In the genomic region with DNA sequence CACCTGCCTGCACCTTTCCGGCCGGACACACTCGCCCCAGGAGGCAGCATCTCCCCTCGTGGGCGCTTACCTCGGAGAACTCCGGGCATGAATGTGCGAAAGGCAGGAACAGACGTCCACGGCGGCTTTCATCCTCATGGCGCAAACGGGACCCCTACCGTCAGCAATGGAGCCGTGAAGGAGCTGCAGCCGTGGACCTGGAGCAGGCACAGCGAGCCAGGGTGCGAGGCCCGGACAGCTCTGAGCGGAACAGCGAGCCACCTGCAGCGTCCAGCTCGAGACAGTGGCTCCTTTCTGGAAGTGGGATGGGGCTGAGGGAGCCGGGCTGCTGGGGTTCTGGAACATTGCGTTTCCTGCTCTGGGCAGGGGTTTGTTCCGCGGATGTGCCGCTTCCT, we compare ENCODE assay signal across 21 cellular contexts. TPM values are rescaled to one million over a fixed set of nuclear protein-coding genes. Genes with fewer than 3 reads are reported as not detected.
A peak's percentile ranks its signal among the peaks of the same experiment; 100 is the strongest.
DNase-seq lines count a peak whose midpoint lies in the region; ATAC-seq and TF ChIP-seq lines count a peak whose summit lies in the region.
"Had no signal": no experiment of that assay in that cellular context is flagged by ENCODE, and none has a peak within 500 bp of the region (broad histone marks: within the 10 kb centered on the region; RNA-seq: fewer than 3 reads in every experiment).

No MANE protein-coding gene starts in this region.

- H3K36me3 ChIP-seq in right atrium auricular region: no peaks in the 10 kb centered on the region
- H3K36me3 ChIP-seq: Peyer's patch had no signal

- intact Hi-C loops in right cardiac atrium (cut with DNase I): no loop called here

- H3K27ac ChIP-seq in right cardiac atrium (ENCODE audit: low read length): no peak overlapping the region
- no peak overlapping the region for H3K27ac ChIP-seq in right atrium auricular region
- H3K27ac ChIP-seq: Peyer's patch had no signal

- H3K4me3 Mint-ChIP-seq in glutamatergic neuron (ENCODE audit: unreplicated experiment): no peak overlapping the region
- H3K4me3 Mint-ChIP-seq in stimulated activated effector memory CD8-positive, alpha-beta T cell treated with anti-CD3 and anti-CD28 coated beads, Interleukin-12 subunit alpha, Interleukin-12 subunit beta, amount 100 ng/mL, for 72 hours: no peak overlapping the region
- H3K4me3 Mint-ChIP-seq: CD4-positive, alpha-beta T cell had no signal

- H3K27me3 ChIP-seq in right cardiac atrium (ENCODE audit: control insufficient read depth, insufficient read depth): no peaks in the 10 kb centered on the region
- no peaks in the 10 kb centered on the region for H3K27me3 ChIP-seq in right atrium auricular region
- H3K27me3 ChIP-seq: Peyer's patch had no signal

- H3K27me3 Mint-ChIP-seq in glutamatergic neuron (ENCODE audit: unreplicated experiment): peaks cover 5% of the 10 kb centered on the region

- TF ChIP-seq CTCF in right atrium auricular region (IDR thresholded peaks at IDR 0.05): no peak
- no peak for TF ChIP-seq CTCF in glutamatergic neuron (IDR thresholded peaks at IDR 0.05; ENCODE audit: partially characterized antibody, unreplicated experiment)

- DNase-seq in right cardiac atrium: peak in 2 of 3 donors; percentile 6 to 33
- DNase-seq in right atrium auricular region (ENCODE audit: low spot score): no peak
- DNase-seq in NCI-H146 (lab: John Stamatoyannopoulos, UW): peak; percentile 83
- peak; percentile 15 for DNase-seq in glutamatergic neuron
- DNase-seq in stimulated activated effector memory CD8-positive, alpha-beta T cell treated with anti-CD3 and anti-CD28 coated beads, Interleukin-12 subunit alpha, Interleukin-12 subunit beta, amount 100 ng/mL, for 72 hours (ENCODE audit: low spot score in 2 of 2): no peak
- no peak for DNase-seq in hypothalamus (lab: John Stamatoyannopoulos, UW)
- DNase-seq in NCI-H1105 treated with DMSO at 0.1 percent for 48 hours (lab: John Stamatoyannopoulos, UW): no peak
- DNase-seq: ACHN; AML-193; CD4-positive, alpha-beta T cell; GDM1; NCI-H1092; NCI-H187; SHP77 treated with DMSO at 0.1 percent for 48 hours; T-helper 1 cell had no signal

- ATAC-seq in right cardiac atrium (no peak), GM21515 (IDR thresholded peaks at IDR 0.05; ENCODE audit: unreplicated experiment) (no peak)
- peak; percentile 34 for ATAC-seq in stimulated activated effector memory CD8-positive, alpha-beta T cell treated with anti-CD3 and anti-CD28 coated beads, Interleukin-12 subunit alpha, Interleukin-12 subunit beta, amount 100 ng/mL, for 72 hours
- ATAC-seq: SK-N-SH treated with all-trans-retinoic acid at 6 μM for 48 hours had no signal

- no peaks in the 10 kb centered on the region for H3K9me3 ChIP-seq in right cardiac atrium (ENCODE audit: control insufficient read depth, low read length)
- no peaks in the 10 kb centered on the region for H3K9me3 ChIP-seq in right atrium auricular region
- H3K9me3 ChIP-seq: Peyer's patch had no signal

- no peaks in the 10 kb centered on the region for H3K4me1 Mint-ChIP-seq in glutamatergic neuron (ENCODE audit: low read depth, unreplicated experiment)
- no peaks in the 10 kb centered on the region for H3K4me1 Mint-ChIP-seq in stimulated activated effector memory CD8-positive, alpha-beta T cell treated with anti-CD3 and anti-CD28 coated beads, Interleukin-12 subunit alpha, Interleukin-12 subunit beta, amount 100 ng/mL, for 72 hours

- H3K4me1 ChIP-seq in right cardiac atrium (ENCODE audit: control insufficient read depth, insufficient read depth, low read length) (no peaks in the 10 kb centered on the region), right atrium auricular region (no peaks in the 10 kb centered on the region)
- H3K4me1 ChIP-seq: Peyer's patch had no signal

- 84% methylated on average over 28 of the region's 28 CpGs for WGBS in right cardiac atrium

- H3K36me3 Mint-ChIP-seq in glutamatergic neuron (ENCODE audit: unreplicated experiment): no peaks in the 10 kb centered on the region
- H3K36me3 Mint-ChIP-seq in stimulated activated effector memory CD8-positive, alpha-beta T cell treated with anti-CD3 and anti-CD28 coated beads, Interleukin-12 subunit alpha, Interleukin-12 subunit beta, amount 100 ng/mL, for 72 hours: no peaks in the 10 kb centered on the region

- H3K9me3 Mint-ChIP-seq in glutamatergic neuron (ENCODE audit: unreplicated experiment): no peaks in the 10 kb centered on the region
- H3K9me3 Mint-ChIP-seq in stimulated activated effector memory CD8-positive, alpha-beta T cell treated with anti-CD3 and anti-CD28 coated beads, Interleukin-12 subunit alpha, Interleukin-12 subunit beta, amount 100 ng/mL, for 72 hours: no peaks in the 10 kb centered on the region
- H3K9me3 Mint-ChIP-seq: CD4-positive, alpha-beta T cell had no signal

- no peak overlapping the region for H3K27ac Mint-ChIP-seq in glutamatergic neuron (ENCODE audit: unreplicated experiment)
- no peak overlapping the region for H3K27ac Mint-ChIP-seq in stimulated activated effector memory CD8-positive, alpha-beta T cell treated with anti-CD3 and anti-CD28 coated beads, Interleukin-12 subunit alpha, Interleukin-12 subunit beta, amount 100 ng/mL, for 72 hours
- H3K27ac Mint-ChIP-seq: CD4-positive, alpha-beta T cell had no signal

- H3K4me3 ChIP-seq in right cardiac atrium (ENCODE audit: low read length) (no peak overlapping the region), right atrium auricular region (no peak overlapping the region)
- H3K4me3 ChIP-seq: Peyer's patch had no signal

RNA-seq across cellular contexts. Expression of a gene that starts 7.8 kb away (rescaled TPM):
- total RNA-seq in right cardiac atrium: not detected
- polyA plus RNA-seq in right cardiac atrium: not detected
- total RNA-seq in right atrium auricular region: not detected
- total RNA-seq in glutamatergic neuron (ENCODE audit: unreplicated experiment): not detected
- total RNA-seq: CD4-positive, alpha-beta T cell; H4; MCF 10A; NCI-H460 had no signal

RNA-seq across cellular contexts. Expression of a gene that starts 31.6 kb away (rescaled TPM):
- total RNA-seq in right cardiac atrium: not detected
- polyA plus RNA-seq in right cardiac atrium: not detected
- not detected for total RNA-seq in right atrium auricular region
- not detected for total RNA-seq in glutamatergic neuron (ENCODE audit: unreplicated experiment)
- total RNA-seq: CD4-positive, alpha-beta T cell; H4; MCF 10A; NCI-H460 had no signal

Comparison
In these comparisons a context has a peak if more than half of its experiments do, and no peak if none do; other contexts are left out.
1. DNase-seq: peak in right cardiac atrium (2 of 3), NCI-H146 (single experiment) and glutamatergic neuron (single experiment); none in right atrium auricular region (single experiment), stimulated activated effector memory CD8-positive, alpha-beta T cell treated with anti-CD3 and anti-CD28 coated beads, Interleukin-12 subunit alpha, Interleukin-12 subunit beta, amount 100 ng/mL, for 72 hours (0 of 2), hypothalamus (0 of 51) and NCI-H1105 treated with DMSO at 0.1 percent for 48 hours (single experiment).